Comparison of ENCODE assay signal across 11 cellular contexts in genomic region chr11:12150831-12151382, GRCh38. TPM values are rescaled to one million over a fixed set of nuclear protein-coding genes. Genes with fewer than 3 reads are reported as not detected.
A peak's percentile ranks its signal among the peaks of the same experiment; 100 is the strongest.
DNase-seq lines count a peak whose midpoint lies in the region; ATAC-seq, FAIRE-seq and TF ChIP-seq lines count a peak whose summit lies in the region.
"Had no signal": no experiment of that assay in that cellular context is flagged by ENCODE, and none has a peak within 500 bp of the region (broad histone marks: within the 10 kb centered on the region; RNA-seq: fewer than 3 reads in every experiment).

No MANE protein-coding gene starts in this region.

- H3K9me3 ChIP-seq in cardiac muscle cell (ENCODE audit: low read depth) = no peaks in the 10 kb centered on the region
- no peaks in the 10 kb centered on the region for H3K9me3 ChIP-seq in heart left ventricle
- no peaks in the 10 kb centered on the region for H3K9me3 ChIP-seq in mucosa of descending colon
- H3K9me3 ChIP-seq: heart right ventricle had no signal

- peak in 1 of 2 donors; percentile 54 for DNase-seq in cardiac muscle cell (ENCODE audit: low read depth in 1 of 2, low spot score in 1 of 2)
- DNase-seq in heart left ventricle = no peak
- DNase-seq in activated naive CD8-positive, alpha-beta T cell treated with anti-CD3 and anti-CD28 coated beads for 36 hours = peak; percentile 32
- no peak for DNase-seq in mucosa of descending colon
- DNase-seq in RCC 7860 (ENCODE audit: low spot score) = no peak
- no peak for DNase-seq in SW 1271 (lab: John Stamatoyannopoulos, UW)
- no peak for DNase-seq in putamen (ENCODE audit: low spot score)
- DNase-seq: heart right ventricle had no signal

- FAIRE-seq in RCC 7860 (lab: Jason Lieb, UNC) = no peak

- H3K27ac Mint-ChIP-seq in activated naive CD8-positive, alpha-beta T cell treated with anti-CD3 and anti-CD28 coated beads for 36 hours = peak overlapping the region; percentile 85
- H3K27ac Mint-ChIP-seq in stimulated activated memory B cell treated with anti-CD40 and anti-IgM and Interleukin-4, amounts not matched to agents 10 μg/mL and 1 μg/mL and 100 μg/mL, for 72 hours = no peak overlapping the region
- H3K27ac Mint-ChIP-seq: nephron had no signal

- no peak for TF ChIP-seq POLR2A in heart left ventricle (IDR thresholded peaks at IDR 0.05)

- H3K4me1 Mint-ChIP-seq in activated naive CD8-positive, alpha-beta T cell treated with anti-CD3 and anti-CD28 coated beads for 36 hours = peaks cover 50% of the 10 kb centered on the region
- H3K4me1 Mint-ChIP-seq in stimulated activated memory B cell treated with anti-CD40 and anti-IgM and Interleukin-4, amounts not matched to agents 10 μg/mL and 1 μg/mL and 100 μg/mL, for 72 hours = peaks cover 7% of the 10 kb centered on the region
- H3K4me1 Mint-ChIP-seq: nephron had no signal

- H3K27me3 Mint-ChIP-seq in activated naive CD8-positive, alpha-beta T cell treated with anti-CD3 and anti-CD28 coated beads for 36 hours = no peaks in the 10 kb centered on the region
- H3K27me3 Mint-ChIP-seq in stimulated activated memory B cell treated with anti-CD40 and anti-IgM and Interleukin-4, amounts not matched to agents 10 μg/mL and 1 μg/mL and 100 μg/mL, for 72 hours = peaks cover 10% of the 10 kb centered on the region

- no peaks in the 10 kb centered on the region for H3K27me3 ChIP-seq in cardiac muscle cell
- H3K27me3 ChIP-seq in heart left ventricle = no peaks in the 10 kb centered on the region
- H3K27me3 ChIP-seq: heart right ventricle had no signal

- H3K4me3 ChIP-seq in cardiac muscle cell (no peak overlapping the region), heart left ventricle (no peak overlapping the region), mucosa of descending colon (no peak overlapping the region)
- H3K4me3 ChIP-seq: heart right ventricle had no signal

- H3K4me3 Mint-ChIP-seq in activated naive CD8-positive, alpha-beta T cell treated with anti-CD3 and anti-CD28 coated beads for 36 hours = no peak overlapping the region
- H3K4me3 Mint-ChIP-seq in stimulated activated memory B cell treated with anti-CD40 and anti-IgM and Interleukin-4, amounts not matched to agents 10 μg/mL and 1 μg/mL and 100 μg/mL, for 72 hours = no peak overlapping the region
- H3K4me3 Mint-ChIP-seq: nephron had no signal

- peaks cover 43% of the 10 kb centered on the region for H3K4me1 ChIP-seq in cardiac muscle cell (ENCODE audit: low read depth)
- H3K4me1 ChIP-seq in heart left ventricle = peaks cover 0 to 38% (median 16%) of the 10 kb centered on the region in 12 donors
- H3K4me1 ChIP-seq in mucosa of descending colon (ENCODE audit: low read depth) = peaks cover 3% of the 10 kb centered on the region

- H3K36me3 ChIP-seq in cardiac muscle cell (no peaks in the 10 kb centered on the region), heart left ventricle (peaks cover 0 to 30% (median 14%) of the 10 kb centered on the region in 9 donors), mucosa of descending colon (ENCODE audit: low read depth) (no peaks in the 10 kb centered on the region)

- 81 to 83% (median 83%) methylated on average over 10 of the region's 10 CpGs for WGBS in heart left ventricle, 4 donors

- TF ChIP-seq CTCF in cardiac muscle cell (IDR thresholded peaks at IDR 0.05; ENCODE audit: low read depth, low read length) (no peak), heart left ventricle (IDR thresholded peaks at IDR 0.05) (no peak), mucosa of descending colon (IDR thresholded peaks at IDR 0.05) (no peak)

- no peak for ATAC-seq in heart left ventricle
- peak; percentile 10 for ATAC-seq in mucosa of descending colon
- ATAC-seq in stimulated activated memory B cell treated with anti-CD40 and anti-IgM and Interleukin-4, amounts not matched to agents 10 μg/mL and 1 μg/mL and 100 μg/mL, for 72 hours = no peak

- H3K27ac ChIP-seq in cardiac muscle cell (peak overlapping the region; percentile 80), heart left ventricle (peak overlapping the region in 2 of 12 donors; percentile 22 to 40)
- H3K27ac ChIP-seq: C4-2B, heart right ventricle had no signal

- H3K9me3 Mint-ChIP-seq in activated naive CD8-positive, alpha-beta T cell treated with anti-CD3 and anti-CD28 coated beads for 36 hours = peaks cover 1% of the 10 kb centered on the region
- H3K9me3 Mint-ChIP-seq in stimulated activated memory B cell treated with anti-CD40 and anti-IgM and Interleukin-4, amounts not matched to agents 10 μg/mL and 1 μg/mL and 100 μg/mL, for 72 hours = no peaks in the 10 kb centered on the region
- H3K9me3 Mint-ChIP-seq: nephron had no signal

- H3K36me3 Mint-ChIP-seq in activated naive CD8-positive, alpha-beta T cell treated with anti-CD3 and anti-CD28 coated beads for 36 hours = peaks cover 23% of the 10 kb centered on the region
- no peaks in the 10 kb centered on the region for H3K36me3 Mint-ChIP-seq in stimulated activated memory B cell treated with anti-CD40 and anti-IgM and Interleukin-4, amounts not matched to agents 10 μg/mL and 1 μg/mL and 100 μg/mL, for 72 hours

- intact Hi-C loops in heart left ventricle (cut with DNase I) (loop anchor here in 1 of 10 donors (10.0 kb wide), 1 partner anchor 56 kb away; no protein-coding TSS in a partner anchor), mucosa of descending colon (cut with DNase I, micrococcal nuclease) (no loop called here)

RNA-seq across cellular contexts. Expression of gene MICAL2, which starts 40.5 kb away (rescaled TPM):
- 123 and 178 TPM in 2 replicates for total RNA-seq in cardiac muscle cell
- polyA plus RNA-seq in cardiac muscle cell = 153 and 191 TPM in 2 replicates
- total RNA-seq in heart left ventricle = 100 to 1,000 TPM in 2 of 9 donors, 10 to 100 TPM in 7; 48.2 to 110 (median 87.8) TPM
- polyA plus RNA-seq in heart left ventricle = 10 to 100 TPM; 37.6 to 86.4 TPM
- total RNA-seq in activated naive CD8-positive, alpha-beta T cell treated with anti-CD3 and anti-CD28 coated beads for 36 hours = 10 to 100 TPM; 54.4 to 59.7 TPM
- total RNA-seq in mucosa of descending colon = 100 to 1,000 TPM; 263 to 384 (median 312) TPM
